Comparison of ENCODE assay signal across 18 cellular contexts in the genomic region with DNA sequence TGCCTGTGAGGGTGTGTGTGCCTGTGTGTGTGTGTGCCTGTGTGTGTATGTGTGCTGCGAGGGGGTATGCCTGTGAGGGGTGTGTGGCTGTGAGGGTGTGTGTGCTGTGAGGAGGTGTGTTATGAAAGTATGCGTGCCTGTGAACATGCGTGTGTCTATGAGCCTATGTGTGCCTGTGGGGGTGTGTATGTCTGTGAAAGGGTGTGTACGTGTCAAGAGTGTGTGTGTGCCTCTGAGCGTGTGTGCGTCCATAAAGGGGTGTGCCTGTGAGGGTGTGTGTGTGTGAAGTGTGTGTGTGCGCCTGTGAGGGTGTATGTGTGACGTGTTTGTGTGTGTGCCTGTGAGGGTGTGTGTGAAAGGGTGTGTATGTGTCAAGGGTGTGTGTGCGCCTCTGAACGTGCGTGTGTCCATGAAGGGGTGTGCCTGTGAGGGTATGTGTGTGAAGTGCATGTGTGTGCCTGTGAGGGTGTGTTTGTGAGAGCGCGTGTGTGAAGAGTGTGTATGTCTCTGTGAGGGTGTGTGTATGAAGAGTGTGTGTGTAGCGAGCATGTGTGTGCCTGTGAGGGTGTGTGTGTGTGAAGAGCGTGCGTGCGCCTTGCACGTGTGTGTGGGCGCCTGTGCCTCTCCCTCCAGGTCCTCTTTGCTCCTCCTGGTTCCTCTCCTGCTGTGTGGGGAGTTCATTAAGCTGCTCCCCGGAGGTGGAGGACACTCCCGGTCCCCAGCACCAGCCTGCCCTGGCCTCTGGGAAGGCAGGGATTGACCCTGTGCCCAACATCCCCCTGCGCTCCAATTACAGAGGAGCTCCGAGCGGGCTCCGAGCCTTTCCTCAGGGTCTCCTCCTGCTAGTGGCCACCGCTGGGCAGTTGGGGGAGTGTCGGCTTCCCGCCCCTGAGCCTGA. TPM values are rescaled to one million over a fixed set of nuclear protein-coding genes. Genes with fewer than 3 reads are reported as not detected.
DNase-seq lines count a peak whose midpoint lies in the region; ATAC-seq, FAIRE-seq and TF ChIP-seq lines count a peak whose summit lies in the region.
"Had no signal": no experiment of that assay in that cellular context is flagged by ENCODE, and none has a peak within 500 bp of the region (broad histone marks: within the 10 kb centered on the region; RNA-seq: fewer than 3 reads in every experiment).

No MANE protein-coding gene starts in this region.

- H3K27ac ChIP-seq in endothelial cell of umbilical vein (ENCODE audit: insufficient read depth, low read depth, low read length) (no peak overlapping the region), neural progenitor cell (no peak overlapping the region)
- H3K27ac ChIP-seq: SJCRH30 had no signal

- intact Hi-C loops in endothelial cell of umbilical vein (cut with micrococcal nuclease): loop anchor here (1.0 kb wide), 2 partner anchors 400 to 412 kb away; no protein-coding TSS in a partner anchor

- H2AFZ ChIP-seq in endothelial cell of umbilical vein (ENCODE audit: low read depth, low read length) (no peak overlapping the region), neural progenitor cell (replicated peaks) (no peak overlapping the region)

- H3K27me3 ChIP-seq in H7 (ENCODE audit: control insufficient read depth, insufficient read depth, low read length) (no peaks in the 10 kb centered on the region), NT2/D1 (ENCODE audit: insufficient read depth, insufficient read length) (no peaks in the 10 kb centered on the region), endothelial cell of umbilical vein (ENCODE audit: control insufficient read depth in 2 of 2, insufficient read depth in 2 of 2, low read length in 2 of 2) (peaks cover 0 to 7% of the 10 kb centered on the region in 2 experiments), neural progenitor cell (no peaks in the 10 kb centered on the region)
- H3K27me3 ChIP-seq: BE2C, SJCRH30 had no signal

- H3K9me3 Mint-ChIP-seq in neural progenitor cell: no peaks in the 10 kb centered on the region
- H3K9me3 Mint-ChIP-seq: CD4-positive, alpha-beta memory T cell had no signal

- CTCF ChIA-PET in endothelial cell of umbilical vein (lab: Charles Lee): interaction anchor here (0.5 to 2.3 kb wide), 4 partner anchors 11 to 413 kb away, joined by 4 to 27 read pairs (median 4); no protein-coding TSS in a partner anchor

- H3K4me3 Mint-ChIP-seq in neural progenitor cell: no peak overlapping the region
- H3K4me3 Mint-ChIP-seq: CD4-positive, alpha-beta memory T cell had no signal

- BruUV-seq in endothelial cell of umbilical vein (replicated peaks; lab: Mats Ljungman, UMichigan): no TSS peak

- peaks cover 23% of the 10 kb centered on the region for H3K4me1 Mint-ChIP-seq in neural progenitor cell

- H3K4me2 ChIP-seq in endothelial cell of umbilical vein (ENCODE audit: insufficient read depth, low read length) (no peak overlapping the region), neural progenitor cell (no peak overlapping the region)

- H3K9me1 ChIP-seq in endothelial cell of umbilical vein (replicated peaks; ENCODE audit: control insufficient read depth, extremely low read depth, insufficient read depth, low read length): no peaks in the 10 kb centered on the region

- H3K27me3 Mint-ChIP-seq in neural progenitor cell (ENCODE audit: insufficient read depth, low read depth): peaks cover 16% of the 10 kb centered on the region

- H3K4me1 ChIP-seq in NT2/D1 (ENCODE audit: insufficient read depth, insufficient read length) (peaks cover 19% of the 10 kb centered on the region), endothelial cell of umbilical vein (ENCODE audit: control insufficient read depth, extremely low read depth, insufficient read depth, low read length) (no peaks in the 10 kb centered on the region), neural progenitor cell (peaks cover 5% of the 10 kb centered on the region)
- H3K4me1 ChIP-seq: BE2C, SJCRH30 had no signal

- DNase-seq in H7 (peak; percentile 80), NT2/D1 (ENCODE audit: low read depth, low spot score) (no peak), endothelial cell of umbilical vein (ENCODE audit: low read depth, low spot score) (no peak), neural progenitor cell (ENCODE audit: low spot score) (peak; percentile 51), HPDE6-E6E7 (ENCODE audit: extremely low spot score) (no peak), T-helper 2 cell (no peak), putamen (ENCODE audit: low spot score) (no peak)
- DNase-seq: HCEC 1CT, NCI-H1436, NCI-H2107, NCI-H446 treated with DMSO at 0.1 percent for 48 hours had no signal

- no peak overlapping the region for H3K4me3 ChIP-seq in H7 (ENCODE audit: insufficient read depth, low read depth, low read length)
- H3K4me3 ChIP-seq in NT2/D1 (ENCODE audit: insufficient read length, low read depth): no peak overlapping the region
- no peak overlapping the region for H3K4me3 ChIP-seq in endothelial cell of umbilical vein (replicated peaks in 1 of 3; ENCODE audit: insufficient read depth in 1 of 3, low read depth in 1 of 3, low read length in 3 of 3)
- no peak overlapping the region for H3K4me3 ChIP-seq in neural progenitor cell
- H3K4me3 ChIP-seq: SJCRH30 had no signal

- no peaks in the 10 kb centered on the region for H3K36me3 Mint-ChIP-seq in neural progenitor cell
- H3K36me3 Mint-ChIP-seq: CD4-positive, alpha-beta memory T cell had no signal

- POLR2A ChIA-PET in endothelial cell of umbilical vein (lab: Charles Lee): no interaction called here

- H3K9ac ChIP-seq in NT2/D1 (ENCODE audit: insufficient read length, low read depth): peak overlapping the region; percentile 4
- no peak overlapping the region for H3K9ac ChIP-seq in endothelial cell of umbilical vein (replicated peaks; ENCODE audit: extremely low read depth, insufficient read depth, low read length)
- H3K9ac ChIP-seq in neural progenitor cell: no peak overlapping the region

- no peak for TF ChIP-seq POLR2A in endothelial cell of umbilical vein (IDR thresholded peaks at IDR 0.05; ENCODE audit: low read depth, low read length)

- FAIRE-seq in endothelial cell of umbilical vein (lab: Jason Lieb, UNC): no peak
- FAIRE-seq: D721Med had no signal

- H3K36me3 ChIP-seq in H7 (replicated peaks; ENCODE audit: control insufficient read depth, insufficient read depth, low read length) (no peaks in the 10 kb centered on the region), NT2/D1 (ENCODE audit: insufficient read depth, insufficient read length, low read length) (no peaks in the 10 kb centered on the region), endothelial cell of umbilical vein (ENCODE audit: control insufficient read depth in 2 of 2, extremely low read depth in 1 of 2, insufficient read depth in 2 of 2, low read length in 2 of 2) (no peaks in the 10 kb centered on the region), neural progenitor cell (no peaks in the 10 kb centered on the region)
- H3K36me3 ChIP-seq: BE2C, SJCRH30 had no signal

- TF ChIP-seq CTCF in endothelial cell of umbilical vein (IDR thresholded peaks at IDR 0.05; ENCODE audit: extremely low read depth in 1 of 2, insufficient read depth in 1 of 2, low read depth in 1 of 2, low read length in 2 of 2) (no peak), neural progenitor cell (IDR thresholded peaks at IDR 0.05) (no peak)

- dilution Hi-C loops in endothelial cell of umbilical vein (cut with MboI; ENCODE audit: extremely low pct_ligation_motif_present, low sequenced_read_pairs): no loop called here

- H3F3A ChIP-seq in neural progenitor cell (ENCODE audit: low read depth): no peaks in the 10 kb centered on the region

- no peak overlapping the region for H3K27ac Mint-ChIP-seq in neural progenitor cell
- H3K27ac Mint-ChIP-seq: CD4-positive, alpha-beta memory T cell had no signal

- no peak for ATAC-seq in GM19455 (IDR thresholded peaks at IDR 0.05; ENCODE audit: unreplicated experiment)

- H3K9me3 ChIP-seq in NT2/D1 (ENCODE audit: insufficient read depth, low read length): no peaks in the 10 kb centered on the region
- no peaks in the 10 kb centered on the region for H3K9me3 ChIP-seq in endothelial cell of umbilical vein (replicated peaks; ENCODE audit: control insufficient read depth, insufficient read depth, low read length)
- no peaks in the 10 kb centered on the region for H3K9me3 ChIP-seq in neural progenitor cell (ENCODE audit: low read depth)
- H3K9me3 ChIP-seq: BE2C, SJCRH30 had no signal

- no peaks in the 10 kb centered on the region for H4K20me1 ChIP-seq in endothelial cell of umbilical vein (replicated peaks; ENCODE audit: control insufficient read depth, extremely low read depth, insufficient read depth, low read length)
- no peaks in the 10 kb centered on the region for H4K20me1 ChIP-seq in neural progenitor cell (ENCODE audit: low read depth)

- H3K79me2 ChIP-seq in endothelial cell of umbilical vein (ENCODE audit: control insufficient read depth, insufficient read depth, low read length) (no peaks in the 10 kb centered on the region), neural progenitor cell (ENCODE audit: low read depth) (no peaks in the 10 kb centered on the region)

TF ChIP-seq in endothelial cell of umbilical vein, 7 proteins besides CTCF, POLR2A, EP300 and RAD21:
- TF ChIP-seq EZH2 (IDR thresholded peaks at IDR 0.05; ENCODE audit: borderline replicate concordance, low read depth, low read length, severe bottlenecking) (peak; percentile 24), POLR2AphosphoS5 (IDR thresholded peaks at IDR 0.05; ENCODE audit: insufficient read depth, low read depth, low read length) (no peak)
TF ChIP-seq in endothelial cell of umbilical vein: peak in this region for 1.

RNA-seq across cellular contexts. Expression of a gene that starts 53.3 kb away (rescaled TPM):
- 0.31 and 0.55 TPM in 2 replicates for total RNA-seq in H7 (2014; rRNA removed; shearing (Covaris generic))
- not detected in 2 replicates for total RNA-seq in endothelial cell of umbilical vein
- 0.02 TPM in 1 of 2 replicates, not detected in the other for polyA plus RNA-seq in endothelial cell of umbilical vein
- polyA plus RNA-seq in endothelial cell of umbilical vein (2011; cell fraction: cytosol; rRNA removed): not detected in 2 replicates
- 0.01 TPM in 1 of 2 replicates, not detected in the other for polyA plus RNA-seq in endothelial cell of umbilical vein (2011; cell fraction: nucleus; rRNA removed)
- not detected in 2 replicates for polyA plus RNA-seq in endothelial cell of umbilical vein (2012)
- polyA minus RNA-seq in endothelial cell of umbilical vein: not detected in 2 replicates
- not detected for polyA minus RNA-seq in endothelial cell of umbilical vein (2011; cell fraction: cytosol; rRNA and poly(A)+ RNA removed)
- polyA minus RNA-seq in endothelial cell of umbilical vein (2011; cell fraction: nucleus; rRNA and poly(A)+ RNA removed): not detected in 2 replicates
- 0.11 and 0.22 TPM in 2 replicates for total RNA-seq in neural progenitor cell (ENCODE audit: low replicate concordance)
- total RNA-seq: Daoy, RPMI7951 had no signal

Comparison
In these comparisons a context has a peak if more than half of its experiments do, and no peak if none do; other contexts are left out.
1. DNase-seq: peak in H7 (single experiment) and neural progenitor cell (single experiment); none in NT2/D1 (single experiment), endothelial cell of umbilical vein (single experiment), HPDE6-E6E7 (single experiment), T-helper 2 cell (0 of 5) and putamen (single experiment).